In the genomic region with DNA sequence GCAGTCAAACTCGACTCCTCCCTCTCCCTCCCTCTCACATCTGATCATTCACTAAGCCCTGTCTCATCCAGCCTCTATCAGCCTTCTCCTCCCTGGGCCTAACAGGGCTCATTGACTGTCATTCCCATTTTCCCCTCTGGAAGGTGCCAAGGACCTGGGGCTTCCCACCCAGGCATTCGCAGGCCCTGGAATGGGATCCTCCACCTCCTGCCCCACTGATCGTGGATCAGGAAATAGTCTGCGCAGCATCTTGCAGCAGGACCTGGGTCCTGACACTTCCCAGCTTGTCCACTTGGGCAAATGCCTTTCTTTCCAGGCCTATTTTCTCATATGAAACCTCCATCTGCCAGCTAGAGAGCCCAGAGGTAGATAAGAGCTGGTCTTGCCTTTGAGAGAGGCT, we compare ENCODE assay signal across 22 cellular contexts.
DNase-seq lines count a peak whose midpoint lies in the region; ATAC-seq and TF ChIP-seq lines count a peak whose summit lies in the region.
"Had no signal": no experiment of that assay in that cellular context is flagged by ENCODE, and none has a peak within 500 bp of the region (broad histone marks: within the 10 kb centered on the region; RNA-seq: fewer than 3 reads in every experiment).

No MANE protein-coding gene starts in this region.

- no TSS peak for BruUV-seq in HCT116 (replicated peaks; lab: Mats Ljungman, UMichigan)

- WGBS in mesendoderm (ENCODE audit: extremely low coverage, insufficient coverage, low lambda C conversion rate): no CpG with 5 or more reads among the region's 4 CpGs

- no peak overlapping the region for H3K4me3 Mint-ChIP-seq in chondrocyte (ENCODE audit: unreplicated experiment)
- H3K4me3 Mint-ChIP-seq in activated T-helper 17 cell treated with anti-CD3 and anti-CD28 coated beads, Interleukin-2, amount 50 U/mL, for 72 hours: no peak overlapping the region

- DNase-seq in DMS53 (lab: John Stamatoyannopoulos, UW) (peak; percentile 15), DMS53 treated with DMSO at 0.1 percent for 48 hours (lab: John Stamatoyannopoulos, UW; ENCODE audit: unreplicated experiment) (no peak), HCT116 (ENCODE audit: low read depth, low spot score) (no peak), chondrocyte (ENCODE audit: low spot score) (peak; percentile 25), mesendoderm (peak; percentile 35), NCI-H1105 (lab: John Stamatoyannopoulos, UW) (no peak)
- DNase-seq: 8988T; ACHN; Calu3; GOT3; NCI-H1092; NCI-H1436; NCI-H187; NCI-H446 treated with DMSO at 0.1 percent for 48 hours; NCI-H526 treated with DMSO at 0.1 percent for 48 hours; NK-92 treated with Interleukin-12 subunit alpha and Interleukin-12 subunit beta, amount 100 ng/mL, for 24 hours; PC-3; SJCRH30 had no signal

- no peak overlapping the region for H4K5ac ChIP-seq in mesendoderm (ENCODE audit: low read length)

- no peak for TF ChIP-seq RAD21 in HCT116 (IDR thresholded peaks at IDR 0.05; ENCODE audit: low read depth)

- no peaks in the 10 kb centered on the region for H3K79me1 ChIP-seq in mesendoderm (ENCODE audit: low read length)

- H2BK15ac ChIP-seq in mesendoderm (replicated peaks; ENCODE audit: low read depth): no peak overlapping the region

- no peaks in the 10 kb centered on the region for H3K9me3 Mint-ChIP-seq in chondrocyte (ENCODE audit: low read depth)
- no peaks in the 10 kb centered on the region for H3K9me3 Mint-ChIP-seq in activated T-helper 17 cell treated with anti-CD3 and anti-CD28 coated beads, Interleukin-2, amount 50 U/mL, for 72 hours

- no peaks in the 10 kb centered on the region for H3K9me2 ChIP-seq in HCT116 (ENCODE audit: insufficient read depth)

- POLR2A ChIA-PET in HCT116 (lab: Charles Lee): no interaction called here

- H3K27ac Mint-ChIP-seq in chondrocyte (ENCODE audit: unreplicated experiment): no peak overlapping the region
- H3K27ac Mint-ChIP-seq in activated T-helper 17 cell treated with anti-CD3 and anti-CD28 coated beads, Interleukin-2, amount 50 U/mL, for 72 hours: no peak overlapping the region

- H3K4me3 ChIP-seq in HCT116 (replicated peaks in 1 of 2; ENCODE audit: low read depth in 1 of 2, low read length in 2 of 2): no peak overlapping the region
- no peak overlapping the region for H3K4me3 ChIP-seq in mesendoderm (ENCODE audit: low read length)
- H3K4me3 ChIP-seq: SJCRH30 had no signal

- no peaks in the 10 kb centered on the region for H3K4me1 ChIP-seq in HCT116 (ENCODE audit: control insufficient read depth in 1 of 2, insufficient read depth in 2 of 2, low read length in 2 of 2)
- no peaks in the 10 kb centered on the region for H3K4me1 ChIP-seq in mesendoderm (ENCODE audit: control insufficient read depth, low read depth, low read length)
- H3K4me1 ChIP-seq: SJCRH30 had no signal

- TF ChIP-seq CTCF in HCT116 (IDR thresholded peaks at IDR 0.05 in 2 of 3, conservative IDR thresholded peaks at IDR 0.05 in 1 of 3; ENCODE audit: borderline replicate concordance in 1 of 3, insufficient read depth in 1 of 3, low read depth in 2 of 3, low read length in 2 of 3) (peak in 2 of 3 experiments; percentile 3 to 20; a peak in 1 of 6 replicates), chondrocyte (IDR thresholded peaks at IDR 0.05) (no peak)

- H3K4ac ChIP-seq in mesendoderm (ENCODE audit: low read depth, low read length): no peak overlapping the region

- no peak overlapping the region for H4K8ac ChIP-seq in mesendoderm (ENCODE audit: low read depth, low read length)

- no peaks in the 10 kb centered on the region for H3K79me2 ChIP-seq in HCT116 (ENCODE audit: insufficient read depth, low read length)
- no peaks in the 10 kb centered on the region for H3K79me2 ChIP-seq in mesendoderm (ENCODE audit: control insufficient read depth, insufficient read depth, low read length)

- peaks cover 47% of the 10 kb centered on the region for H3K27me3 Mint-ChIP-seq in chondrocyte (ENCODE audit: low read depth)
- peaks cover 7% of the 10 kb centered on the region for H3K27me3 Mint-ChIP-seq in activated T-helper 17 cell treated with anti-CD3 and anti-CD28 coated beads, Interleukin-2, amount 50 U/mL, for 72 hours

- H3K36me3 ChIP-seq in HCT116 (ENCODE audit: control insufficient read depth in 1 of 2, insufficient read depth in 2 of 2, low read length in 2 of 2) (no peaks in the 10 kb centered on the region), mesendoderm (ENCODE audit: control insufficient read depth, insufficient read depth, low read length) (no peaks in the 10 kb centered on the region)
- H3K36me3 ChIP-seq: SJCRH30 had no signal

- CTCF ChIA-PET in HCT116 (lab: Charles Lee): no interaction called here

- no peaks in the 10 kb centered on the region for H3K36me3 Mint-ChIP-seq in chondrocyte (ENCODE audit: low read depth)
- no peaks in the 10 kb centered on the region for H3K36me3 Mint-ChIP-seq in activated T-helper 17 cell treated with anti-CD3 and anti-CD28 coated beads, Interleukin-2, amount 50 U/mL, for 72 hours (ENCODE audit: low read depth)

- peak; percentile 49 for ATAC-seq in HCT116
- ATAC-seq in activated T-helper 17 cell treated with anti-CD3 and anti-CD28 coated beads, Interleukin-2, amount 50 U/mL, for 72 hours (replicated peaks): no peak
- no peak for ATAC-seq in GM21825 (IDR thresholded peaks at IDR 0.05; ENCODE audit: unreplicated experiment)
- ATAC-seq: PC-3, SK-N-SH treated with all-trans-retinoic acid at 6 μM for 48 hours had no signal

- no peak overlapping the region for H3K4me2 ChIP-seq in HCT116 (ENCODE audit: low read length)
- H3K4me2 ChIP-seq in mesendoderm (ENCODE audit: low read length): no peak overlapping the region

- no peaks in the 10 kb centered on the region for H3K4me1 Mint-ChIP-seq in chondrocyte (ENCODE audit: low read depth)
- no peaks in the 10 kb centered on the region for H3K4me1 Mint-ChIP-seq in activated T-helper 17 cell treated with anti-CD3 and anti-CD28 coated beads, Interleukin-2, amount 50 U/mL, for 72 hours

- H3K9ac ChIP-seq in HCT116 (ENCODE audit: low read length) (no peak overlapping the region), mesendoderm (ENCODE audit: low read length) (no peak overlapping the region)

- H2AK5ac ChIP-seq in mesendoderm (ENCODE audit: low read length): no peak overlapping the region

- intact Hi-C loops in HCT116 (cut with micrococcal nuclease): no loop called here

- RAD21 ChIA-PET in HCT116 (lab: Charles Lee; ENCODE audit: low non-redundant PET in 1 of 2, low total read pairs in 2 of 2, uncharacterized antibody in 2 of 2, unreplicated experiment in 2 of 2): no interaction called here

- no peak overlapping the region for H3K18ac ChIP-seq in mesendoderm (ENCODE audit: low read length)

- H2BK5ac ChIP-seq in mesendoderm (ENCODE audit: low read length): no peak overlapping the region

- no peak overlapping the region for H2AFZ ChIP-seq in HCT116 (ENCODE audit: low read depth, low read length, poor library complexity, severe bottlenecking)

- H4K20me1 ChIP-seq in HCT116 (ENCODE audit: insufficient read depth): no peaks in the 10 kb centered on the region

- no peak overlapping the region for H3K56ac ChIP-seq in mesendoderm (ENCODE audit: low read length)

- no peaks in the 10 kb centered on the region for H3K9me3 ChIP-seq in HCT116 (ENCODE audit: control insufficient read depth in 1 of 2, insufficient read depth in 1 of 2, low read depth in 1 of 2, low read length in 2 of 2)
- H3K9me3 ChIP-seq: SJCRH30 had no signal

- H2BK120ac ChIP-seq in mesendoderm (ENCODE audit: low read depth, low read length): no peak overlapping the region

- H3K23ac ChIP-seq in mesendoderm (ENCODE audit: low read length): no peak overlapping the region

- no peak for TF ChIP-seq POLR2A in HCT116 (IDR thresholded peaks at IDR 0.05; ENCODE audit: borderline replicate concordance, extremely low read depth, insufficient read depth, insufficient read length)

- peaks cover 52% of the 10 kb centered on the region for H3K27me3 ChIP-seq in HCT116 (ENCODE audit: insufficient read depth, low read length)
- H3K27me3 ChIP-seq in mesendoderm (ENCODE audit: insufficient read depth, low read length, poor library complexity): no peaks in the 10 kb centered on the region

- no peak overlapping the region for H3K27ac ChIP-seq in HCT116 (ENCODE audit: low read depth, low read length)
- no peak overlapping the region for H3K27ac ChIP-seq in mesendoderm (ENCODE audit: low read depth, low read length)
- H3K27ac ChIP-seq: HL-60, SJCRH30 had no signal

TF ChIP-seq in HCT116, 20 proteins besides CTCF, POLR2A, EP300 and RAD21:
- TF ChIP-seq POLR2AphosphoS5 (IDR thresholded peaks at IDR 0.05; ENCODE audit: low read depth, low read length): no peak
TF ChIP-seq in HCT116: peak in this region for 0.

Comparison
In these comparisons a context has a peak if more than half of its experiments do, and no peak if none do; other contexts are left out.
1. DNase-seq: peak in DMS53 (single experiment), chondrocyte (single experiment) and mesendoderm (single experiment); none in DMS53 treated with DMSO at 0.1 percent for 48 hours (single experiment), HCT116 (single experiment) and NCI-H1105 (single experiment).